8 cellular contexts compared by ENCODE assay signal in genomic region chr2:61536723-61537581, GRCh38. TPM values are rescaled to one million over a fixed set of nuclear protein-coding genes. Genes with fewer than 3 reads are reported as not detected.
DNase-seq lines count a peak whose midpoint lies in the region; FAIRE-seq lines count a peak whose summit lies in the region.

No MANE protein-coding gene starts in this region.

- H3K36me3 ChIP-seq in GM23248 (ENCODE audit: low read depth): no peaks in the 10 kb centered on the region
- peaks cover 0 to 28% of the 10 kb centered on the region in 2 donors for H3K36me3 ChIP-seq in neuronal stem cell (replicated peaks in 1 of 2; ENCODE audit: control insufficient read depth in 2 of 2, insufficient read depth in 2 of 2, low read length in 2 of 2)
- H3K36me3 ChIP-seq in subcutaneous abdominal adipose tissue (ENCODE audit: control insufficient read depth in 5 of 5, insufficient read depth in 5 of 5, low read length in 5 of 5): no peaks in the 10 kb centered on the region

- H3K79me2 ChIP-seq in GM23248 (ENCODE audit: insufficient read depth): peaks cover 59% of the 10 kb centered on the region

- DNase-seq in EL: peak; percentile 93
- peak; percentile 96 for DNase-seq in GM23248
- DNase-seq in Kasumi-1 (lab: John Stamatoyannopoulos, UW): peak; percentile 97 to 98
- peak; percentile 99 for DNase-seq in SIG-M5 treated with dmso at 0.1 percent for 504 hours (lab: John Stamatoyannopoulos, UW; ENCODE audit: unreplicated experiment)
- DNase-seq in activated naive CD4-positive, alpha-beta T cell treated with Interleukin-2 at 50 U/mL for 16 hours: peak; percentile 84
- DNase-seq in frontal cortex (ENCODE audit: low spot score in 2 of 2): peak; percentile 41 to 66
- DNase-seq in neuronal stem cell (ENCODE audit: low spot score): peak; percentile 84

- peak overlapping the region; percentile 97 for H2AK5ac ChIP-seq in neuronal stem cell (ENCODE audit: low read depth, low read length)

- H3K4me1 ChIP-seq in GM23248 (ENCODE audit: insufficient read depth) (peaks cover 29% of the 10 kb centered on the region), neuronal stem cell (ENCODE audit: control insufficient read depth in 2 of 2, insufficient read depth in 1 of 2, low read depth in 1 of 2, low read length in 2 of 2) (peaks cover 0 to 4% of the 10 kb centered on the region in 2 donors), subcutaneous abdominal adipose tissue (ENCODE audit: control insufficient read depth in 5 of 5, insufficient read depth in 5 of 5, low read length in 5 of 5) (peaks cover 2 to 35% (median 30%) of the 10 kb centered on the region in 5 donors)

- WGBS in GM23248 (ENCODE audit: low coverage in 1 of 2, low lambda C conversion rate in 2 of 2, missing lambda C conversion rate in 2 of 2), 2 experiments: 1 to 2% methylated on average over 14 to 60 of the region's 60 CpGs
- WGBS in neuronal stem cell (ENCODE audit: extremely low coverage in 2 of 2, insufficient read length in 2 of 2, insufficient replicate concordance in 1 of 2), 2 donors: no CpG with 5 or more reads among the region's 60 CpGs

- no peak overlapping the region for H2BK12ac ChIP-seq in neuronal stem cell (ENCODE audit: low read length)

- H2BK15ac ChIP-seq in neuronal stem cell (ENCODE audit: low read length): no peak overlapping the region

- no peaks in the 10 kb centered on the region for H3K9me2 ChIP-seq in GM23248 (ENCODE audit: insufficient read depth)

- H3K9ac ChIP-seq in GM23248 (peak overlapping the region; percentile 93), neuronal stem cell (ENCODE audit: low read depth, low read length, poor library complexity) (peak overlapping the region; percentile 95), subcutaneous abdominal adipose tissue (ENCODE audit: low read length in 5 of 5) (peak overlapping the region; percentile 63 to 96 (median 88))

- H2BK120ac ChIP-seq in neuronal stem cell (ENCODE audit: low read depth, low read length): peak overlapping the region; percentile 72

- H3K18ac ChIP-seq in neuronal stem cell (ENCODE audit: low read length): peak overlapping the region; percentile 98

- H4K91ac ChIP-seq in neuronal stem cell (ENCODE audit: low read depth, low read length, poor library complexity): no peak overlapping the region

- H4K20me1 ChIP-seq in GM23248 (ENCODE audit: insufficient read depth): peaks cover 19% of the 10 kb centered on the region

- H3K14ac ChIP-seq in neuronal stem cell (ENCODE audit: low read length): peak overlapping the region; percentile 38

- in situ Hi-C loops in GM23248 (cut with MboI): no loop called here

- peak overlapping the region; percentile 100 for H2BK5ac ChIP-seq in neuronal stem cell (ENCODE audit: low read length)

- peak overlapping the region; percentile 82 for H3K4me3 ChIP-seq in GM23248
- peak overlapping the region; percentile 68 to 99 for H3K4me3 ChIP-seq in neuronal stem cell (ENCODE audit: low read length in 2 of 2)
- H3K4me3 ChIP-seq in subcutaneous abdominal adipose tissue (ENCODE audit: low read depth in 1 of 5, low read length in 5 of 5): peak overlapping the region; percentile 76 to 95 (median 91)

- H3K4me2 ChIP-seq in GM23248 (ENCODE audit: unreplicated experiment) (peak overlapping the region; percentile 99), neuronal stem cell (ENCODE audit: insufficient read depth, low read length, poor library complexity, severe bottlenecking) (peak overlapping the region; percentile 77)

- H3K27ac ChIP-seq in GM23248 (peak overlapping the region; percentile 94), neuronal stem cell (replicated peaks; ENCODE audit: low read length) (peak overlapping the region; percentile 100), subcutaneous abdominal adipose tissue (ENCODE audit: low read depth, low read length) (peak overlapping the region; percentile 97)

- no peak overlapping the region for H4K8ac ChIP-seq in neuronal stem cell (ENCODE audit: low read depth, low read length)

- H3K9me3 ChIP-seq in GM23248 (ENCODE audit: low read depth): no peaks in the 10 kb centered on the region
- H3K9me3 ChIP-seq in neuronal stem cell (replicated peaks in 1 of 2; ENCODE audit: control insufficient read depth in 2 of 2, insufficient read depth in 1 of 2, low read depth in 1 of 2, low read length in 2 of 2): peaks cover 0 to 4% of the 10 kb centered on the region in 2 donors
- no peaks in the 10 kb centered on the region for H3K9me3 ChIP-seq in subcutaneous abdominal adipose tissue (ENCODE audit: control insufficient read depth in 5 of 5, low read length in 5 of 5)

- no peaks in the 10 kb centered on the region for H3K79me1 ChIP-seq in neuronal stem cell (ENCODE audit: low read depth, low read length)

- no peaks in the 10 kb centered on the region for H3K27me3 ChIP-seq in GM23248 (replicated peaks; ENCODE audit: insufficient read depth)
- no peaks in the 10 kb centered on the region for H3K27me3 ChIP-seq in neuronal stem cell (ENCODE audit: control insufficient read depth in 3 of 3, insufficient read depth in 3 of 3, low read depth in 1 of 3, low read length in 3 of 3)
- H3K27me3 ChIP-seq in subcutaneous abdominal adipose tissue (ENCODE audit: control insufficient read depth in 5 of 5, insufficient read depth in 4 of 5, low read length in 5 of 5): no peaks in the 10 kb centered on the region

- no peak for FAIRE-seq in frontal cortex (lab: Jason Lieb, UNC)

- peak overlapping the region; percentile 62 for H2AFZ ChIP-seq in GM23248
- no peak overlapping the region for H2AFZ ChIP-seq in neuronal stem cell (ENCODE audit: low read length)

- peak overlapping the region; percentile 73 for H3K23ac ChIP-seq in neuronal stem cell (ENCODE audit: low read depth, low read length, poor library complexity)

- H3K4ac ChIP-seq in neuronal stem cell (ENCODE audit: low read length): peak overlapping the region; percentile 66

- H3F3A ChIP-seq in GM23248 (ENCODE audit: insufficient read depth): peaks cover 31% of the 10 kb centered on the region

RNA-seq across cellular contexts. Expression of gene XPO1, which starts 1.2 kb away (rescaled TPM):
- total RNA-seq in GM23248 (2014; rRNA removed; shearing (Covaris generic)): 104 and 129 TPM in 2 replicates
- polyA plus RNA-seq in GM23248 (2016; fragmentation: Nextera tagmentation; extraction: Ambion mirVana): 48.4 and 52.3 TPM in 2 replicates
- total RNA-seq in frontal cortex: 871 TPM
- polyA plus RNA-seq in neuronal stem cell (2013, experiment 1 of 2): 114 TPM
- polyA plus RNA-seq in neuronal stem cell (2013, experiment 2 of 2): 118 TPM

Comparison
In these comparisons a context has a peak if more than half of its experiments do, and no peak if none do; other contexts are left out.
1. Peak in every context shown above with its lines: DNase-seq, H3K4me3 ChIP-seq and H3K27ac ChIP-seq.